10 cellular contexts compared by ENCODE assay signal in genomic region chr20:47326718-47327137, GRCh38. TPM values are rescaled to one million over a fixed set of nuclear protein-coding genes. Genes with fewer than 3 reads are reported as not detected.
DNase-seq lines count a peak whose midpoint lies in the region; ATAC-seq, FAIRE-seq and TF ChIP-seq lines count a peak whose summit lies in the region.
"Had no signal": no experiment of that assay in that cellular context is flagged by ENCODE, and none has a peak within 500 bp of the region (broad histone marks: within the 10 kb centered on the region; RNA-seq: fewer than 3 reads in every experiment).

No MANE protein-coding gene starts in this region.

- TF ChIP-seq EP300 in HepG2 (IDR thresholded peaks at IDR 0.05; ENCODE audit: low read depth in 2 of 2, low read length in 2 of 2) (no peak), HepG2 (CRISPR knock-in tag; IDR thresholded peaks at IDR 0.05; ENCODE audit: borderline replicate concordance) (no peak)

- peaks cover 72% of the 10 kb centered on the region for H3K4me1 Mint-ChIP-seq in brain
- peaks cover 59% of the 10 kb centered on the region for H3K4me1 Mint-ChIP-seq in type B pancreatic cell (ENCODE audit: unreplicated experiment)

- no peak for FAIRE-seq in HepG2 (lab: Jason Lieb, UNC)
- FAIRE-seq: islet of Langerhans had no signal

- POLR2A ChIA-PET in HepG2 (lab: Yijun Ruan, JAX), result interaction anchor here (1.1 to 23.7 kb wide), 4 partner anchors 9 to 57 kb away, joined by 3 to 624 read pairs (median 5); partner anchors contain the start of gene ZMYND8

- in situ Hi-C loops in HepG2 (cut with HindIII; ENCODE audit: extremely low pct_ligation_motif_present, low pct_unique_long_range_greater_than_20kb), result no loop called here

- TF ChIP-seq RAD21 in HepG2 (CRISPR knock-in tag; IDR thresholded peaks at IDR 0.05), result no peak

- no peak overlapping the region for H2AFZ ChIP-seq in HepG2 (ENCODE audit: low read length)

- H3K36me3 ChIP-seq in HepG2 (replicated peaks in 1 of 2; ENCODE audit: control insufficient read depth in 1 of 2, insufficient read depth in 2 of 2, low read length in 2 of 2) (peaks cover 33 to 69% of the 10 kb centered on the region in 2 experiments), right lobe of liver (no peaks in the 10 kb centered on the region)

- H3K27ac Mint-ChIP-seq in brain (peak overlapping the region in 4 of 5 experiments; percentile 41 to 89 (median 80)), type B pancreatic cell (peak overlapping the region; percentile 61)
- H3K27ac Mint-ChIP-seq: T-helper 2 cell treated with Interferon-gamma antibody and Interleukin-4, amounts not matched to agents 5 μg/mL and 100 μg/mL, for 36 hours had no signal

- BruUV-seq in HepG2 (replicated peaks; lab: Mats Ljungman, UMichigan), result no TSS peak

- H3K27me3 Mint-ChIP-seq in brain (no peaks in the 10 kb centered on the region), type B pancreatic cell (no peaks in the 10 kb centered on the region)

- H3K4me3 Mint-ChIP-seq in brain (no peak overlapping the region), type B pancreatic cell (no peak overlapping the region)
- H3K4me3 Mint-ChIP-seq: T-helper 2 cell treated with Interferon-gamma antibody and Interleukin-4, amounts not matched to agents 5 μg/mL and 100 μg/mL, for 36 hours had no signal

- CTCF ChIA-PET in HepG2 (lab: Yijun Ruan, JAX; ENCODE audit: low intra/inter-chr PET ratio, low total read pairs), result no interaction called here

- H3K4me2 ChIP-seq in HepG2 (ENCODE audit: low read depth, low read length), result no peak overlapping the region

- no peaks in the 10 kb centered on the region for H3K27me3 ChIP-seq in HepG2 (ENCODE audit: control insufficient read depth in 1 of 2, insufficient read depth in 2 of 2, low read length in 2 of 2)
- H3K27me3 ChIP-seq in right lobe of liver, result no peaks in the 10 kb centered on the region

- no peak for DNase-seq in HepG2 (ENCODE audit: low spot score)
- DNase-seq in right lobe of liver, result no peak
- peak; percentile 88 for DNase-seq in iris pigment epithelial cell (ENCODE audit: low read depth)
- no peak for DNase-seq in type B pancreatic cell (ENCODE audit: extremely low spot score, unreplicated experiment)

- no peak for TF ChIP-seq POLR2A in HepG2 (IDR thresholded peaks at IDR 0.05; ENCODE audit: insufficient read depth in 1 of 2, low read depth in 2 of 2, low read length in 2 of 2)
- no peak for TF ChIP-seq POLR2A in right lobe of liver (IDR thresholded peaks at IDR 0.05)

- H3K9me3 ChIP-seq in HepG2 (ENCODE audit: low read length) (no peaks in the 10 kb centered on the region), right lobe of liver (no peaks in the 10 kb centered on the region)

- peaks cover 94% of the 10 kb centered on the region for H4K20me1 ChIP-seq in HepG2 (ENCODE audit: insufficient read depth, low read length)

- no peak for ATAC-seq in HepG2
- no peak for ATAC-seq in right lobe of liver
- ATAC-seq in HG02981 (IDR thresholded peaks at IDR 0.05; ENCODE audit: unreplicated experiment), result no peak
- no peak for ATAC-seq in GM18498 (IDR thresholded peaks at IDR 0.05; ENCODE audit: unreplicated experiment)
- no peak for ATAC-seq in HG02870 (IDR thresholded peaks at IDR 0.05; ENCODE audit: unreplicated experiment)

- intact Hi-C loops in HepG2 (cut with micrococcal nuclease; ENCODE audit: unreplicated experiment), result no loop called here
- intact Hi-C loops in right lobe of liver (cut with DNase I), result no loop called here

- 69% methylated on average over 6 of the region's 6 CpGs for WGBS in HepG2 (ENCODE audit: low lambda C conversion rate)
- WGBS in right lobe of liver (ENCODE audit: insufficient coverage, low coverage, low lambda C conversion rate, missing lambda C conversion rate), result 55% methylated on average over 6 of the region's 6 CpGs

- peaks cover 98% of the 10 kb centered on the region for H3K79me2 ChIP-seq in HepG2 (ENCODE audit: insufficient read depth, low read length)

- H3K36me3 Mint-ChIP-seq in brain, result peaks cover 41% of the 10 kb centered on the region
- H3K36me3 Mint-ChIP-seq in type B pancreatic cell, result peaks cover 19% of the 10 kb centered on the region

- H3K27ac ChIP-seq in HepG2 (ENCODE audit: extremely low read length, insufficient read depth, low read length) (no peak overlapping the region), right lobe of liver (no peak overlapping the region)

- H3K4me3 ChIP-seq in HepG2 (replicated peaks in 1 of 3; ENCODE audit: insufficient read depth in 1 of 3, low read depth in 2 of 3, low read length in 3 of 3) (no peak overlapping the region), right lobe of liver (no peak overlapping the region)

- H3K9me3 Mint-ChIP-seq in brain (peaks cover 0 to 7% (median 0%) of the 10 kb centered on the region in 5 experiments), type B pancreatic cell (no peaks in the 10 kb centered on the region)
- H3K9me3 Mint-ChIP-seq: T-helper 2 cell treated with Interferon-gamma antibody and Interleukin-4, amounts not matched to agents 5 μg/mL and 100 μg/mL, for 36 hours had no signal

- peaks cover 89% of the 10 kb centered on the region for H3K4me1 ChIP-seq in HepG2 (ENCODE audit: insufficient read depth, low read length)
- H3K4me1 ChIP-seq in right lobe of liver, result peaks cover 0 to 35% (median 18%) of the 10 kb centered on the region in 4 donors

- TF ChIP-seq CTCF in HepG2 (CRISPR knock-in tag; IDR thresholded peaks at IDR 0.05) (no peak), right lobe of liver (IDR thresholded peaks at IDR 0.05) (no peak), brain (conservative IDR thresholded peaks at IDR 0.05) (no peak), type B pancreatic cell (conservative IDR thresholded peaks at IDR 0.05) (no peak)

- no peak overlapping the region for H3K9ac ChIP-seq in HepG2 (ENCODE audit: insufficient read depth, low read depth, low read length)

TF ChIP-seq in HepG2, 621 proteins besides CTCF, POLR2A, EP300 and RAD21:
- TF ChIP-seq HMGXB4 (CRISPR knock-in tag; IDR thresholded peaks at IDR 0.05; ENCODE audit: borderline replicate concordance in 1 of 2, low read depth in 1 of 2), result no peak
- no peak for TF ChIP-seq SSRP1 (CRISPR knock-in tag; IDR thresholded peaks at IDR 0.05)
- 0 out of 2 replicates have a peak, but pooled peaks have one; percentile 5 for TF ChIP-seq ZNF275 (CRISPR knock-in tag; IDR thresholded peaks at IDR 0.05; ENCODE audit: borderline replicate concordance)
- TF ChIP-seq ZFX (CRISPR knock-in tag; IDR thresholded peaks at IDR 0.05; ENCODE audit: low read depth), result no peak
- TF ChIP-seq PITX1 (CRISPR knock-in tag; IDR thresholded peaks at IDR 0.05), result no peak

RNA-seq across cellular contexts. Expression of gene ZMYND8, which starts 29.8 kb away (rescaled TPM):
- total RNA-seq in HepG2 (2016; rRNA removed; fragmentation: Illumina TruSeq; extraction: Trizol), result 53.9 and 71.9 TPM in 2 replicates
- 45.3 and 50.7 TPM in 2 replicates for total RNA-seq in HepG2 (2016; cell fraction: cytosol; rRNA removed; fragmentation: Illumina TruSeq; extraction: Trizol; ENCODE audit: low read depth)
- total RNA-seq in HepG2 (2016; cell fraction: insoluble cytoplasmic fraction; rRNA removed; fragmentation: Illumina TruSeq; extraction: Trizol), result 54.7 and 64.5 TPM in 2 replicates
- total RNA-seq in HepG2 (2016; cell fraction: membrane; rRNA removed; fragmentation: Illumina TruSeq; extraction: Trizol), result 30.6 and 34.0 TPM in 2 replicates
- total RNA-seq in HepG2 (2016; cell fraction: nucleus; rRNA removed; fragmentation: Illumina TruSeq; extraction: Trizol), result 90.9 and 106 TPM in 2 replicates
- polyA plus RNA-seq in HepG2 (2011; rRNA removed), result 81.4 and 84.7 TPM in 2 replicates
- polyA plus RNA-seq in HepG2 (2011; cell fraction: cytosol; rRNA removed), result 41.2 and 45.2 TPM in 2 replicates
- polyA plus RNA-seq in HepG2 (2011; cell fraction: nucleus; rRNA removed), result 139 and 149 TPM in 2 replicates
- polyA plus RNA-seq in HepG2 (2012), result 50.4 and 60.2 TPM in 2 replicates
- polyA plus RNA-seq in HepG2 (2016; cell fraction: cytosol; fragmentation: Illumina TruSeq; extraction: Trizol; ENCODE audit: low read depth), result 1.9 and 2.5 TPM in 2 replicates
- polyA plus RNA-seq in HepG2 (2016; cell fraction: insoluble cytoplasmic fraction; fragmentation: Illumina TruSeq; extraction: Trizol; ENCODE audit: low read depth), result 42.7 and 55.7 TPM in 2 replicates
- polyA plus RNA-seq in HepG2 (2016; cell fraction: membrane; fragmentation: Illumina TruSeq; extraction: Trizol; ENCODE audit: low read depth), result 7.9 and 9.1 TPM in 2 replicates
- 103 and 106 TPM in 2 replicates for polyA plus RNA-seq in HepG2 (2016; cell fraction: nucleus; fragmentation: Illumina TruSeq; extraction: Trizol; ENCODE audit: insufficient read depth, low read depth)
- polyA minus RNA-seq in HepG2 (2011; rRNA and poly(A)+ RNA removed; ENCODE audit: low replicate concordance), result 14.1 and 79.4 TPM in 2 replicates
- polyA minus RNA-seq in HepG2 (2011; cell fraction: cytosol; rRNA and poly(A)+ RNA removed), result 66.7 and 69.5 TPM in 2 replicates
- polyA minus RNA-seq in HepG2 (2011; cell fraction: nucleus; rRNA and poly(A)+ RNA removed), result 190 and 220 TPM in 2 replicates
- 10 to 100 TPM in 5 of 6 experiments, 1 to 10 TPM in 1; 7.8 to 25.7 (median 13.8) TPM for total RNA-seq in right lobe of liver
- 29.9 TPM for polyA plus RNA-seq in brain (ENCODE audit: insufficient read depth, low read depth, low replicate concordance)
- total RNA-seq in type B pancreatic cell (ENCODE audit: low replicate concordance), result 38.9 and 58.9 TPM in 2 replicates
